In the genomic region with DNA sequence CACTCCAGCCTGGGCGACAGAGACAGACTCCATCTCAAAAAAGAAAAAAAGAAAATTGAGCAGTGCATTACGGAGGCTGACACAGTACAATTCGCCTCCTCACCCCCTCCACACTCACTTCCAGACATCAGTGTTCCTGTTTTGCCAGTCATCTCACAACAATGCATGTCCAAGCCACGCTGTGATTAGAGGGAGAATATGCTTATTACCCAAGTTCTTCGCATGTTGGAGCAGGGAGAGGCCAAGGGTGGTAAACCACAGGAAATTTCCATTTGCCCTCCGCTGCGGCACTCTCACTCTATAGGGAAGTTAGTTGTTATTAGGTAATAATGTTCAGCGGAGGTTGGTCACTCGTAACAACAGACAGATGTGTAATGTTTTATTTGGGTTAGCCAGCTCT, we compare ENCODE assay signal across 11 cellular contexts. TPM values are rescaled to one million over a fixed set of nuclear protein-coding genes. Genes with fewer than 3 reads are reported as not detected.
DNase-seq lines count a peak whose midpoint lies in the region; ATAC-seq, FAIRE-seq and TF ChIP-seq lines count a peak whose summit lies in the region.
"Had no signal": no experiment of that assay in that cellular context is flagged by ENCODE, and none has a peak within 500 bp of the region (broad histone marks: within the 10 kb centered on the region; RNA-seq: fewer than 3 reads in every experiment).

No MANE protein-coding gene starts in this region.

- peak overlapping the region; percentile 12 for H3K9ac ChIP-seq in adipocyte (ENCODE audit: low read length)

- H3K27ac ChIP-seq in right cardiac atrium (ENCODE audit: low read length), result no peak overlapping the region
- no peak overlapping the region for H3K27ac ChIP-seq in dorsolateral prefrontal cortex
- H3K27ac ChIP-seq: 22Rv1 had no signal

- TF ChIP-seq CTCF in dorsolateral prefrontal cortex (IDR thresholded peaks at IDR 0.05 in 54 of 56, conservative IDR thresholded peaks at IDR 0.05 in 2 of 56; ENCODE audit: low read depth in 1 of 56, partially characterized antibody in 56 of 56), result no peak

- H3K36me3 ChIP-seq in adipocyte (ENCODE audit: control insufficient read depth, insufficient read depth, low read length, severe bottlenecking), result no peaks in the 10 kb centered on the region

- DNase-seq in NCI-H526 (lab: John Stamatoyannopoulos, UW), result peak; percentile 3 to 24
- no peak for DNase-seq in NCI-H526 treated with DMSO at 0.1 percent for 48 hours (lab: John Stamatoyannopoulos, UW)
- DNase-seq in adipocyte (ENCODE audit: low read depth), result peak; percentile 97
- DNase-seq in right cardiac atrium, result peak in 2 of 3 donors; percentile 23 to 50
- peak; percentile 33 for DNase-seq in urothelium cell line (ENCODE audit: low spot score)
- no peak for DNase-seq in dorsolateral prefrontal cortex
- DNase-seq in NCI-H524 (lab: John Stamatoyannopoulos, UW), result no peak
- no peak for DNase-seq in NCI-H748 (lab: John Stamatoyannopoulos, UW; ENCODE audit: unreplicated experiment)
- DNase-seq: T-helper 1 cell had no signal

- WGBS in right cardiac atrium, result 79% methylated on average over 9 of the region's 9 CpGs

- peak; percentile 75 to 76 for ATAC-seq in right cardiac atrium

- H3K4me1 ChIP-seq in adipocyte (ENCODE audit: control insufficient read depth, insufficient read depth, low read length) (peaks cover 31% of the 10 kb centered on the region), right cardiac atrium (ENCODE audit: control insufficient read depth, insufficient read depth, low read length) (peaks cover 2% of the 10 kb centered on the region)

- intact Hi-C loops in right cardiac atrium (cut with DNase I) (loop anchor here in 1 of 4 donors (10.0 kb wide), 1 partner anchor 45 kb away; no protein-coding TSS in a partner anchor), dorsolateral prefrontal cortex (cut with DNase I) (no loop called here)

- FAIRE-seq in urothelium cell line (lab: Jason Lieb, UNC), result no peak

- H3K4me3 ChIP-seq in adipocyte (ENCODE audit: low read length), result no peak overlapping the region
- no peak overlapping the region for H3K4me3 ChIP-seq in right cardiac atrium (ENCODE audit: low read length)
- no peak overlapping the region for H3K4me3 ChIP-seq in dorsolateral prefrontal cortex

- no peaks in the 10 kb centered on the region for H3K27me3 ChIP-seq in adipocyte (replicated peaks; ENCODE audit: control insufficient read depth, insufficient read depth, low read length)
- no peaks in the 10 kb centered on the region for H3K27me3 ChIP-seq in right cardiac atrium (ENCODE audit: control insufficient read depth, insufficient read depth)
- peaks cover 0 to 41% (median 1%) of the 10 kb centered on the region in 45 donors for H3K27me3 ChIP-seq in dorsolateral prefrontal cortex

- no peaks in the 10 kb centered on the region for H3K9me3 ChIP-seq in adipocyte (ENCODE audit: control insufficient read depth, low read length)
- H3K9me3 ChIP-seq in right cardiac atrium (ENCODE audit: control insufficient read depth, low read length), result no peaks in the 10 kb centered on the region

RNA-seq across cellular contexts. Expression of gene KCNJ15, which starts 32.9 kb away (rescaled TPM):
- total RNA-seq in right cardiac atrium (under 1 TPM; 0.31 to 0.97 (median 0.62) TPM), dorsolateral prefrontal cortex (10 to 100 TPM in 1 of 120 experiments, 1 to 10 TPM in 18, under 1 TPM in 52, not detected in 49; 0.04 to 10.5 (median 0.45) TPM)
- 0.18 TPM for polyA plus RNA-seq in right cardiac atrium
- polyA plus RNA-seq: IgD-negative memory B cell had no signal

Comparison
In these comparisons a context has a peak if more than half of its experiments do, and no peak if none do; other contexts are left out.
1. DNase-seq: peak in NCI-H526 (2 of 2), adipocyte (single experiment), right cardiac atrium (2 of 3) and urothelium cell line (single experiment); none in NCI-H526 treated with DMSO at 0.1 percent for 48 hours (single experiment), dorsolateral prefrontal cortex (0 of 10), NCI-H524 (0 of 2) and NCI-H748 (single experiment).